ENCODE assay signal across 22 cellular contexts in the genomic region with DNA sequence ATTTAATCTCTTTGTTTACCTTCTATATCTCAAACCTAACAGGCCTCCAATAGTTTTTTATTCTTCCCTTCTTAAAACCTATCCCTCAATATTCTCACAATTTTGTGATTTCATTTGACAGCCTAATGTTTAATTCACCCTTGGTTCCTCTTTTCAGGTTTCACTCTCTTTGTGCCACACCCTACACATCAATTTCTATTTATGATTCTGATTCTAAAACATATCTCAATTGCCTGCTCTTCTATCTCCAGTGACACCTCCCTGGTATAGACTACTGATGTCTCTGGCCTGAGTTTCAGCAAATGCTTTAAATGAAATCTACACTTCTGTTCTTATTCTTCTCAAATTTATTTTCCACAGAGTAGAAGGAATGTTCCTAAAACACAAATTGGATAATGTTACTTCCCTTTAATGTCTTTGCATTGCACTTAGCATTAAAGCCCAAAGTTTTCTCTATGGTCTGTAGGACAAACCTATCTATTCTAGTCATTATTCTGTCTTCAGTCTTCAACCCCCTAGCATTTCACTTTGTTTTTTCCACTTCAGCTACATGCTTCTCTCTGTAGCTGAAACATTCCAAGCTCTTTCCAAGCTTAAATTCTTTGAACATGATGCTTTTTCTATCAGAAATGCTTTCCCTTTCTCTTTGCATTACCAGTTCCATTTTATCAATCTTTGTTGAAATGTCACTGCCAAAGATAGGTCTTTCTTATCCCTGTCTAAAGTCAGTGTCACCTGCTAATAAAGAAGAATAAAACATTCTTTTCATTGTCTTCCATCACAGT.
"Had no signal": no experiment of that assay in that cellular context is flagged by ENCODE, and none has a peak within 500 bp of the region (broad histone marks: within the 10 kb centered on the region; RNA-seq: fewer than 3 reads in every experiment).

No MANE protein-coding gene starts in this region.

- H3K4me3 Mint-ChIP-seq: activated CD4-positive, alpha-beta memory T cell treated with anti-CD3 and anti-CD28 coated beads, Interleukin-2, amount 10 ng/mL, durations not matched to agents 7 days and 5 days; activated naive CD4-positive, alpha-beta T cell treated with anti-CD3 and anti-CD28 coated beads, Interleukin-2, amount 10 ng/mL, durations not matched to agents 7 days and 5 days; activated naive CD8-positive, alpha-beta T cell treated with anti-CD3 and anti-CD28 coated beads, Interleukin-2, amount 10 ng/mL, durations not matched to agents 7 days and 5 days; activated T-cell treated with anti-CD3 and anti-CD28 coated beads, Interleukin-2, amount 50 U/mL, for 72 hours; T-helper 17 cell had no signal

- H2AFZ ChIP-seq: PC-9 had no signal

- H3K4me2 ChIP-seq: PC-9 had no signal

- ATAC-seq: activated T-cell treated with anti-CD3 and anti-CD28 coated beads, Interleukin-2, amount 50 U/mL, for 72 hours; T-helper 17 cell had no signal

- H3K4me1 Mint-ChIP-seq: activated CD4-positive, alpha-beta memory T cell treated with anti-CD3 and anti-CD28 coated beads, Interleukin-2, amount 10 ng/mL, durations not matched to agents 7 days and 5 days; activated naive CD4-positive, alpha-beta T cell treated with anti-CD3 and anti-CD28 coated beads, Interleukin-2, amount 10 ng/mL, durations not matched to agents 7 days and 5 days; activated naive CD8-positive, alpha-beta T cell treated with anti-CD3 and anti-CD28 coated beads, Interleukin-2, amount 10 ng/mL, durations not matched to agents 7 days and 5 days; T-helper 17 cell had no signal

- H3K27ac Mint-ChIP-seq: activated CD4-positive, alpha-beta memory T cell treated with anti-CD3 and anti-CD28 coated beads, Interleukin-2, amount 10 ng/mL, durations not matched to agents 7 days and 5 days; activated naive CD4-positive, alpha-beta T cell treated with anti-CD3 and anti-CD28 coated beads, Interleukin-2, amount 10 ng/mL, durations not matched to agents 7 days and 5 days; activated naive CD8-positive, alpha-beta T cell treated with anti-CD3 and anti-CD28 coated beads, Interleukin-2, amount 10 ng/mL, durations not matched to agents 7 days and 5 days; activated T-cell treated with anti-CD3 and anti-CD28 coated beads, Interleukin-2, amount 50 U/mL, for 72 hours; activated T-helper 2 cell treated with anti-CD3 and anti-CD28 coated beads, Interferon-gamma antibody, Interleukin-2, Interleukin-4, amounts not matched to agents 10 μg/mL and 5 μg/mL and 100 μg/mL, durations not matched to agents 14 hours and 24 hours and 36 hours; IgD-negative memory B cell; T-helper 17 cell had no signal

- DNase-seq: activated CD4-positive, alpha-beta memory T cell treated with anti-CD3 and anti-CD28 coated beads, Interleukin-2, amount 10 ng/mL, durations not matched to agents 7 days and 5 days; activated CD4-positive, alpha-beta T cell treated with anti-CD3 and anti-CD28 coated beads, Interleukin-2, amount 50 U/mL, for 1 hour; activated CD4-positive, CD25-positive, alpha-beta regulatory T cell; activated gamma-delta T cell treated with Interleukin-2 at 50 U/mL for 16 hours; activated naive CD4-positive, alpha-beta T cell treated with anti-CD3 and anti-CD28 coated beads, Interleukin-2, amount 10 ng/mL, durations not matched to agents 7 days and 5 days; activated naive CD8-positive, alpha-beta T cell treated with anti-CD3 and anti-CD28 coated beads, Interleukin-2, amount 10 ng/mL, durations not matched to agents 7 days and 5 days; activated T-cell treated with anti-CD3 and anti-CD28 coated beads, Interleukin-2, amount 50 U/mL, for 72 hours; aorta; cerebellar nuclear complex; KG1; NCI-H1105; NCI-H1436 treated with DMSO at 0.1 percent for 48 hours; NCI-H187; NCI-H2081; NCI-H510A treated with DMSO at 0.1 percent for 48 hours; NCI-H69; PC-9; SHP77 treated with DMSO at 0.1 percent for 48 hours; T-helper 17 cell; T-helper 9 cell had no signal

- H3K27ac ChIP-seq: PC-9 had no signal

- H3K27me3 Mint-ChIP-seq: activated CD4-positive, alpha-beta memory T cell treated with anti-CD3 and anti-CD28 coated beads, Interleukin-2, amount 10 ng/mL, durations not matched to agents 7 days and 5 days; activated naive CD4-positive, alpha-beta T cell treated with anti-CD3 and anti-CD28 coated beads, Interleukin-2, amount 10 ng/mL, durations not matched to agents 7 days and 5 days; activated naive CD8-positive, alpha-beta T cell treated with anti-CD3 and anti-CD28 coated beads, Interleukin-2, amount 10 ng/mL, durations not matched to agents 7 days and 5 days; IgD-negative memory B cell; T-helper 17 cell had no signal

- H3K4me3 ChIP-seq: PC-9 had no signal

- H3K36me3 Mint-ChIP-seq: activated naive CD4-positive, alpha-beta T cell treated with anti-CD3 and anti-CD28 coated beads, Interleukin-2, amount 10 ng/mL, durations not matched to agents 7 days and 5 days; activated naive CD8-positive, alpha-beta T cell treated with anti-CD3 and anti-CD28 coated beads, Interleukin-2, amount 10 ng/mL, durations not matched to agents 7 days and 5 days; IgD-negative memory B cell had no signal

- H3K9me3 Mint-ChIP-seq: activated naive CD8-positive, alpha-beta T cell treated with anti-CD3 and anti-CD28 coated beads, Interleukin-2, amount 10 ng/mL, durations not matched to agents 7 days and 5 days had no signal
